9 cellular contexts compared by ENCODE assay signal in the genomic region with DNA sequence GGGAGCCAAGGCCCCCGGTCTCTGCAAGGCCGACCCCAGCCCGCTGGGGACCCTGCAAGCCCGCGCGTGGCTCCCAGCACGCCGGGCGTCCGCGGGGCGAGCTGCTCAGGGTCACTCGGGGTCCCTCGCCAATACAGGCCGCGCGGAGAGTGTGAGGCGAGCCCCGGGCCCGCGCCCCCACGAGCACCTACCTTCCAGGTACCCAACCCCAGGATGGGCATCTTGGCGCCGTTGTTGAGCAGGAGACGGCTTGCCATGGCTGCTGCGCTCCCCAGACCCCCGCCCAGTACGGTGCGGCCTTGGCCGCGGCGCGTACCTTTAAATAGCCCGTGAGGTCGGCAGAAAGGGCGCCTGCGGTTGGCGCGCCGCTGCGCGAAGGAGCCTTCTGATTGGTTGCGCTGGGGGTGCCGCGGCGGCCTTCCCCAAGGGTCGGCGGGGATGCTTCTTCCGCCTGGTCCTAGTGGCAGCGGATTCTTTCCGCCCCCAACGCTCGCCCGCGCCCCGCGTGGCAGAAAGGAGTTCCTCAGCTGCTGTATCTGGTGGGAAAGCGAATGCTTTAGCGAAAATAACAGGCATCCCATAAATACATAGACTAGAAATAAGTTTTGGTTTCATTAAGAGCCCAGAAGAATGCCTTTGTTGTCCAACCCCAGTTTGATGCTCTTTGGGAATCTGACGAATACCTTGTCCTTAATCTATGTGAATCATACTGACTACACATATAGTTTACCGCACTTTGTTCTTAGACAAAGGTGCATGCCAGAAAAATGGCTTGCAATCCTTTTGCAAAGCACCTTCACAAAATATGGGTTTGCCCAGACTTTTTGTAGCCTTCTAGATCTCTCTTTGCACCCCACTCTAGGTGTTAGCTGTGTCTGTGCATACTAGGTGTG. TPM values are rescaled to one million over a fixed set of nuclear protein-coding genes. Genes with fewer than 3 reads are reported as not detected.
DNase-seq lines count a peak whose midpoint lies in the region; ATAC-seq, FAIRE-seq and TF ChIP-seq lines count a peak whose summit lies in the region.
"Had no signal": no experiment of that assay in that cellular context is flagged by ENCODE, and none has a peak within 500 bp of the region (broad histone marks: within the 10 kb centered on the region; RNA-seq: fewer than 3 reads in every experiment).

Gene AKR1B1 (minus strand): TSS at position 295 of the 893 bp plus-strand sequence. CDS start 38 bp downstream, at position 257.

- CTCF ChIA-PET in A549 (lab: Yijun Ruan, JAX) = interaction anchor here (0.6 to 27.7 kb wide), 33 partner anchors 9 to 165 kb away, joined by 3 to 486 read pairs (median 6); partner anchors contain the start of gene AKR1B10

- peak; percentile 10 to 56; a peak in 3 of 5 replicates for TF ChIP-seq RAD21 in A549 (conservative IDR thresholded peaks at IDR 0.05 in 1 of 2, IDR thresholded peaks at IDR 0.05 in 1 of 2)

- TF ChIP-seq EP300 in A549 (IDR thresholded peaks at IDR 0.05) = no peak

- FAIRE-seq in A549 (lab: Jason Lieb, UNC) (peak; percentile 93), kidney (lab: Jason Lieb, UNC) (no peak)

- POLR2A ChIA-PET in A549 (lab: Yijun Ruan, JAX) = interaction anchor here (0.6 to 3.0 kb wide), 11 partner anchors 10 to 135 kb away, joined by 3 to 27 read pairs (median 4); no protein-coding TSS in a partner anchor

- TF ChIP-seq CTCF in A549 (IDR thresholded peaks at IDR 0.05) = peak; percentile 56
- TF ChIP-seq CTCF in kidney (IDR thresholded peaks at IDR 0.05; ENCODE audit: borderline replicate concordance, extremely low read depth, insufficient read depth) = peak; percentile 41

- H3K9me3 ChIP-seq in A549 (peaks cover 16% of the 10 kb centered on the region), kidney (ENCODE audit: control insufficient read depth in 1 of 2, low read length in 2 of 2) (no peaks in the 10 kb centered on the region)

- H3K27ac ChIP-seq in A549 (peak within 1 kb of the TSS; percentile 93 to 94), kidney (ENCODE audit: low read depth in 2 of 2, low read length in 2 of 2) (peak within 1 kb of the TSS; percentile 29 to 80)
- H3K27ac ChIP-seq: C4-2B had no signal

- 3% methylated on average over 48 of the region's 61 CpGs for WGBS in A549 (ENCODE audit: missing lambda C conversion rate)

- ATAC-seq in A549 (peak; percentile 93 to 94), GM18858 (IDR thresholded peaks at IDR 0.05; ENCODE audit: unreplicated experiment) (peak; percentile 92), HG03066 (IDR thresholded peaks at IDR 0.05; ENCODE audit: low read depth, unreplicated experiment) (peak; percentile 91)

- no peaks in the 10 kb centered on the region for H3K36me3 ChIP-seq in kidney (ENCODE audit: control insufficient read depth in 1 of 2, insufficient read depth in 2 of 2, low read length in 2 of 2)

- DNase-seq in A549 (ENCODE audit: low read depth in 1 of 2, low spot score in 1 of 2) = peak; percentile 98 to 99
- DNase-seq in NCI-H2227 treated with DMSO at 0.1 percent for 48 hours (lab: John Stamatoyannopoulos, UW) = peak; percentile 95
- DNase-seq in activated CD4-positive, alpha-beta T cell treated with anti-CD3 and anti-CD28 coated beads for 1 hour = peak; percentile 73
- peak; percentile 95 for DNase-seq in cerebellum (ENCODE audit: low spot score)
- DNase-seq in kidney = peak; percentile 97
- peak; percentile 78 to 86 for DNase-seq in stimulated activated CD4-positive, alpha-beta T cell treated with anti-CD3 and anti-CD28 coated beads, Interleukin-15, amount 100 ng/mL, for 48 hours (ENCODE audit: low read depth in 2 of 2)

- peak within 1 kb of the TSS; percentile 35 to 62 for H3K9ac ChIP-seq in kidney (ENCODE audit: low read length in 2 of 2)

- intact Hi-C loops in kidney (cut with DNase I) = no loop called here

- H3K4me1 ChIP-seq in A549 (peaks cover 72% of the 10 kb centered on the region), kidney (ENCODE audit: control insufficient read depth in 1 of 2, insufficient read depth in 1 of 2, low read depth in 1 of 2, low read length in 2 of 2) (peaks cover 0 to 5% of the 10 kb centered on the region in 2 donors)

- peak; percentile 99 for TF ChIP-seq POLR2A in A549 (IDR thresholded peaks at IDR 0.05; ENCODE audit: low read length)

- H3K4me2 ChIP-seq in A549 = peak within 1 kb of the TSS; percentile 78

- H3K4me3 ChIP-seq in A549 = peak within 1 kb of the TSS; percentile 86
- peak within 1 kb of the TSS; percentile 70 to 90 for H3K4me3 ChIP-seq in kidney (ENCODE audit: low read length in 2 of 2)

TF ChIP-seq in A549, 52 proteins besides CTCF, POLR2A, EP300 and RAD21 (continues in another document):
- TF ChIP-seq NPAS2 (CRISPR knock-in tag; IDR thresholded peaks at IDR 0.05; ENCODE audit: borderline replicate concordance) (no peak), GATA3 (IDR thresholded peaks at IDR 0.05; ENCODE audit: borderline replicate concordance) (no peak; the same call in 1 of the 2 replicates), ZSCAN20 (CRISPR knock-in tag; IDR thresholded peaks at IDR 0.05) (no peak), ATOH8 (CRISPR knock-in tag; IDR thresholded peaks at IDR 0.05; ENCODE audit: low read depth) (peak; percentile 82; the same call in 1 of the 2 replicates), PBX3 (IDR thresholded peaks at IDR 0.05) (peak; percentile 79), SREBF2 (IDR thresholded peaks at IDR 0.05) (no peak; the same call in 1 of the 2 replicates), CEBPB (IDR thresholded peaks at IDR 0.05) (no peak), BHLHE40 (IDR thresholded peaks at IDR 0.05; ENCODE audit: low read depth, low read length) (no peak), NFE2L2 (conservative IDR thresholded peaks at IDR 0.05; ENCODE audit: low read length) (no peak), HDAC2 (IDR thresholded peaks at IDR 0.05) (no peak; the same call in 1 of the 2 replicates), E2F6 (IDR thresholded peaks at IDR 0.05; ENCODE audit: borderline replicate concordance, low read depth) (peak; percentile 93), CBX8 (IDR thresholded peaks at IDR 0.05) (no peak), MAZ (IDR thresholded peaks at IDR 0.05; ENCODE audit: borderline replicate concordance, low read depth, low read length) (0 out of 2 replicates have a peak, but pooled peaks have one; percentile 24), FOXS1 (CRISPR knock-in tag; IDR thresholded peaks at IDR 0.05) (no peak), EHMT2 (IDR thresholded peaks at IDR 0.05; ENCODE audit: low read depth) (no peak), JUNB (IDR thresholded peaks at IDR 0.05) (no peak), HOXA7 (CRISPR knock-in tag; IDR thresholded peaks at IDR 0.05) (no peak), MYC (IDR thresholded peaks at IDR 0.05; ENCODE audit: borderline replicate concordance, low read length) (peak; percentile 71; the same call in 1 of the 2 replicates)

RNA-seq across cellular contexts. Expression of gene AKR1B1, which starts in this region (rescaled TPM):
- polyA plus RNA-seq in A549 (2011; rRNA removed) (1,636 and 1,761 TPM in 2 replicates), A549 (2017; fragmentation: RNase III; extraction: RNeasy Plus Mini Kit Qiagen cat#74134 plus additional on column Dnase treatment) (4,339 to 6,918 TPM (median 6,205 TPM) in 3 replicates), kidney (ENCODE audit: insufficient read depth, low read depth, low replicate concordance) (183 TPM)
- 1,617 and 1,738 TPM in 2 replicates for polyA plus RNA-seq in A549 (2012; cell fraction: cytosol; rRNA removed)
- polyA plus RNA-seq in A549 (2012; cell fraction: nucleus; rRNA removed) = 1,542 and 1,798 TPM in 2 replicates
- polyA minus RNA-seq in A549 (2011; rRNA and poly(A)+ RNA removed) = 620 and 678 TPM in 2 replicates
- total RNA-seq in cerebellum (35.7 TPM), kidney (93.8 TPM)

Comparison
In these comparisons a context has a peak if more than half of its experiments do, and no peak if none do; other contexts are left out.
1. Peak in every context shown above with its lines: DNase-seq, ATAC-seq, H3K4me3 ChIP-seq and H3K27ac ChIP-seq.